14 cellular contexts compared by ENCODE assay signal in the genomic region with DNA sequence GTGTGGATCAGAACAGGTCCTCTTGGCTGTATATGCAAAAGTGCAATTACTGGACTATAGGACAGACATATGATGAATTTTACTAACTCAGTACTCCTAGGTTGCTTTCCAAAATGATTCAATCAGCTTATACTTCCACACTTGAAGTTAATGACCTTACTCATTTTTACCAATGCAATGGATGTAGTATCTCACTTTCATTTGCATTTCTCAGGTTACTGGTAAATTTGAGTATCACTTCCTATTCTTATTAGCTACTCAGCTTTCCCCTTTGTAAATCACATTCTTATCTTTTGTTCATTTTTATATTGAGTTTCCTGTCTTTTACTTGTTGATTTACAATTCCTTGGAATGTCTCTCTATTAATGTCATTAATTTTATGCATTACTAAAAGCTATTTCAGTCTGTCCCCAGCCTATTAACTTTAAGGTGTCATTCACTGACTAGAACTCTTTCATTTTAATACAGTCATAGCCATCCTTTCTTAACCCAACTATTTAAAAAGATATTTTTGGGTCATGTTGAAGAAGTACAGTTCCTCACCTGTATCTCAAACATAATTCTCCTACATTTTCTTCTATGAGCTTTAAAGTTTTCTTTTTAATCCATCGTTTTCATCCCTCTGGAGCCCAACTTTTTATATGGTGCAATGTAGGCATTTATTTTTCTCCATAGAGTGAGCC.
A peak's percentile ranks its signal among the peaks of the same experiment; 100 is the strongest.
DNase-seq lines count a peak whose midpoint lies in the region; ATAC-seq and TF ChIP-seq lines count a peak whose summit lies in the region.
"Had no signal": no experiment of that assay in that cellular context is flagged by ENCODE, and none has a peak within 500 bp of the region (broad histone marks: within the 10 kb centered on the region; RNA-seq: fewer than 3 reads in every experiment).

No MANE protein-coding gene starts in this region.

- H3K36me3 ChIP-seq in sigmoid colon, result no peaks in the 10 kb centered on the region

- peaks cover 10% of the 10 kb centered on the region for H3K4me1 Mint-ChIP-seq in activated naive CD8-positive, alpha-beta T cell treated with anti-CD3 and anti-CD28 coated beads for 36 hours

- ATAC-seq in GM18511 (IDR thresholded peaks at IDR 0.05; ENCODE audit: unreplicated experiment) (peak; percentile 95), GM21360 (IDR thresholded peaks at IDR 0.05; ENCODE audit: unreplicated experiment) (peak; percentile 78), HG02870 (IDR thresholded peaks at IDR 0.05; ENCODE audit: unreplicated experiment) (peak; percentile 97), HG03432 (IDR thresholded peaks at IDR 0.05; ENCODE audit: unreplicated experiment) (peak; percentile 92)
- ATAC-seq: body of pancreas; effector memory CD8-positive, alpha-beta T cell; left cardiac atrium had no signal

- H3K36me3 Mint-ChIP-seq in activated naive CD8-positive, alpha-beta T cell treated with anti-CD3 and anti-CD28 coated beads for 36 hours, result no peaks in the 10 kb centered on the region

- H3K27ac ChIP-seq in sigmoid colon, result no peak overlapping the region
- H3K27ac ChIP-seq: body of pancreas had no signal

- no peaks in the 10 kb centered on the region for H3K4me1 ChIP-seq in sigmoid colon
- H3K4me1 ChIP-seq: body of pancreas had no signal

- no peak overlapping the region for H3K4me3 Mint-ChIP-seq in activated naive CD8-positive, alpha-beta T cell treated with anti-CD3 and anti-CD28 coated beads for 36 hours
- H3K4me3 Mint-ChIP-seq: effector memory CD8-positive, alpha-beta T cell had no signal

- no peak for DNase-seq in DMS153 treated with DMSO at 0.1 percent for 48 hours (lab: John Stamatoyannopoulos, UW; ENCODE audit: unreplicated experiment)
- no peak for DNase-seq in sigmoid colon
- DNase-seq in GM10266 (ENCODE audit: extremely low spot score), result no peak
- DNase-seq in activated naive CD8-positive, alpha-beta T cell treated with anti-CD3 and anti-CD28 coated beads for 36 hours, result no peak
- DNase-seq: body of pancreas; DMS 273 treated with DMSO at 0.1 percent for 48 hours; effector memory CD8-positive, alpha-beta T cell; left cardiac atrium; NCI-H2171 treated with DMSO at 0.1 percent for 48 hours; stimulated activated CD4-positive, alpha-beta T cell treated with anti-CD3 and anti-CD28 coated beads, Interleukin-2, amount 100 ng/mL, for 24 hours had no signal

- no peak for TF ChIP-seq CTCF in sigmoid colon (IDR thresholded peaks at IDR 0.05)
- no peak for TF ChIP-seq CTCF in GM10266 (IDR thresholded peaks at IDR 0.05; ENCODE audit: control insufficient read depth, insufficient read depth, low read depth, missing control alignments)

- H3K9me3 ChIP-seq in sigmoid colon, result no peaks in the 10 kb centered on the region
- H3K9me3 ChIP-seq: body of pancreas had no signal

- no peak overlapping the region for H3K27ac Mint-ChIP-seq in activated naive CD8-positive, alpha-beta T cell treated with anti-CD3 and anti-CD28 coated beads for 36 hours
- H3K27ac Mint-ChIP-seq: effector memory CD8-positive, alpha-beta T cell had no signal

- TF ChIP-seq POLR2A in sigmoid colon (IDR thresholded peaks at IDR 0.05), result no peak

- 74 to 95% methylated on average over 1 of the region's 1 CpG for WGBS in sigmoid colon, 2 donors

- H3K27me3 ChIP-seq in sigmoid colon, result no peaks in the 10 kb centered on the region
- H3K27me3 ChIP-seq: body of pancreas had no signal

- peaks cover 13% of the 10 kb centered on the region for H3K27me3 Mint-ChIP-seq in activated naive CD8-positive, alpha-beta T cell treated with anti-CD3 and anti-CD28 coated beads for 36 hours

- no peak for TF ChIP-seq EP300 in sigmoid colon (IDR thresholded peaks at IDR 0.05)

- intact Hi-C loops in sigmoid colon (cut with DNase I), result no loop called here

- no peak overlapping the region for H3K4me3 ChIP-seq in sigmoid colon
- H3K4me3 ChIP-seq: body of pancreas had no signal

- H3K9me3 Mint-ChIP-seq in activated naive CD8-positive, alpha-beta T cell treated with anti-CD3 and anti-CD28 coated beads for 36 hours, result no peaks in the 10 kb centered on the region
- H3K9me3 Mint-ChIP-seq: effector memory CD8-positive, alpha-beta T cell had no signal
